ENCODE assay signal across 30 cellular contexts in the genomic region with DNA sequence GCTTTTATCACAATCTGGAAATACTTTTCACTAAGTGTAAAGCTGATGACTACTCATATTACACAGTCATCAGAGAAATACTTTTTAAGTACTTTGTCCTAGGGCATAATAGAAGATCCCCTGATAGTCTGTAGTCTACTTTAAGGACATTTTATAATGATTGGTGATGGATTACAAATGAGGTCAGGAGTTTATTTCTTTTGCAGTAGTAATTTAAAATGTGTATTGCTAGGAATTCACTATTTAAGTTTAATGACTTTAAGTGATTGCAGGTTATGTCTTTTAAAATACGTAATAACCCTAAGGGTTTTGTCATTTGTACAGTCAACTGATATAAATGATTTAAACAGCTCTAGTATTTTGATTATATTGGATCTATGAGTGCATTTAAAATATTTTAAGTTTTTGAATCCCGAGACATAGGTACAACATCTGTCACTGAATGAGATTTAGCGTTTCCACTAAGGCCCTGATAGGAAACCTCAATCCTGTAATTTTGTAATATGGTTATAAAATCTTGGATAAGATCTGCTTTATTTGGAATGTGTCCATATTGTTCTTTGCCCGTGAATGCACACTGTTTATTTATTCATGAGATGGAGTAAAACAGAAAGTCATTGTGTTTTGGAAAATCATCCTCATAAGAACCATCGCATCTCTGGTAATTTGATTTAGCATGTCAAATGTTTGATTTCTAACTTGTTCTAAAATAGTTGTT.
DNase-seq lines count a peak whose midpoint lies in the region; ATAC-seq and TF ChIP-seq lines count a peak whose summit lies in the region.
"Had no signal": no experiment of that assay in that cellular context is flagged by ENCODE, and none has a peak within 500 bp of the region (broad histone marks: within the 10 kb centered on the region; RNA-seq: fewer than 3 reads in every experiment).

No MANE protein-coding gene starts in this region.

- no peaks in the 10 kb centered on the region for H3K27me3 Mint-ChIP-seq in MCF 10A (ENCODE audit: insufficient read depth, unreplicated experiment)
- H3K27me3 Mint-ChIP-seq: activated naive CD8-positive, alpha-beta T cell treated with anti-CD3 and anti-CD28 coated beads, Interleukin-2, amount 10 ng/mL, durations not matched to agents 7 days and 5 days had no signal

- intact Hi-C loops in MCF 10A (cut with micrococcal nuclease) = no loop called here
- intact Hi-C loops in breast epithelium (cut with DNase I; ENCODE audit: low total_unique reads) = no loop called here
- intact Hi-C loops in cardiac septum (cut with DNase I) = no loop called here

- TF ChIP-seq CTCF in MCF 10A (IDR thresholded peaks at IDR 0.05; ENCODE audit: unreplicated experiment) (no peak), breast epithelium (IDR thresholded peaks at IDR 0.05) (no peak), astrocyte of the cerebellum (IDR thresholded peaks at IDR 0.05; ENCODE audit: low read depth, low read length, missing control alignments) (no peak)

- TF ChIP-seq POLR2A in breast epithelium (IDR thresholded peaks at IDR 0.05) = no peak

- CTCF ChIA-PET in MCF 10A (lab: Yijun Ruan, JAX) = no interaction called here

- no peak overlapping the region for H3K4me3 Mint-ChIP-seq in MCF 10A (ENCODE audit: unreplicated experiment)
- H3K4me3 Mint-ChIP-seq: activated naive CD8-positive, alpha-beta T cell treated with anti-CD3 and anti-CD28 coated beads, Interleukin-2, amount 10 ng/mL, durations not matched to agents 7 days and 5 days; neural progenitor cell; stimulated activated effector memory CD8-positive, alpha-beta T cell treated with anti-CD3 and anti-CD28 coated beads, Interleukin-12 subunit alpha, Interleukin-12 subunit beta, amount 100 ng/mL, for 72 hours; WTC11 had no signal

- POLR2A ChIA-PET in MCF 10A (lab: Yijun Ruan, JAX) = no interaction called here

- no peak overlapping the region for H3K4me3 ChIP-seq in breast epithelium
- no peak overlapping the region for H3K4me3 ChIP-seq in astrocyte of the cerebellum (ENCODE audit: low read depth, low read length)
- H3K4me3 ChIP-seq: coronary artery, left lung, neural progenitor cell, thoracic aorta had no signal

- no peaks in the 10 kb centered on the region for H3K36me3 ChIP-seq in breast epithelium
- H3K36me3 ChIP-seq: BE2C, brain microvascular endothelial cell, left lung, neural progenitor cell, thoracic aorta had no signal

- H3K9me3 ChIP-seq in breast epithelium = no peaks in the 10 kb centered on the region
- H3K9me3 ChIP-seq: BE2C, left lung, SK-N-SH, thoracic aorta had no signal

- H3K27me3 ChIP-seq in breast epithelium = no peaks in the 10 kb centered on the region
- H3K27me3 ChIP-seq: BE2C, brain microvascular endothelial cell, left lung, neural progenitor cell had no signal

- in situ Hi-C loops in astrocyte of the cerebellum (cut with HindIII; ENCODE audit: low sequenced_read_pairs) = no loop called here

- no peaks in the 10 kb centered on the region for H3K9me3 Mint-ChIP-seq in MCF 10A (ENCODE audit: unreplicated experiment)
- H3K9me3 Mint-ChIP-seq: activated naive CD8-positive, alpha-beta T cell treated with anti-CD3 and anti-CD28 coated beads, Interleukin-2, amount 10 ng/mL, durations not matched to agents 7 days and 5 days; neural progenitor cell; stimulated activated effector memory CD8-positive, alpha-beta T cell treated with anti-CD3 and anti-CD28 coated beads, Interleukin-12 subunit alpha, Interleukin-12 subunit beta, amount 100 ng/mL, for 72 hours; WTC11 had no signal

- peak; percentile 42 for DNase-seq in MCF 10A (ENCODE audit: unreplicated experiment)
- DNase-seq in breast epithelium (ENCODE audit: low spot score in 2 of 2) = no peak
- peak; percentile 77 for DNase-seq in astrocyte of the cerebellum (ENCODE audit: low read depth)
- peak; percentile 47 for DNase-seq in medulla oblongata (ENCODE audit: extremely low spot score)
- DNase-seq in cardiac septum (ENCODE audit: low spot score) = no peak
- DNase-seq in cerebellar nuclear complex (lab: John Stamatoyannopoulos, UW) = no peak
- DNase-seq in activated CD8-positive, alpha-beta memory T cell treated with anti-CD3 and anti-CD28 coated beads, Interleukin-2, amount 50 U/mL, for 4 hours = no peak
- DNase-seq: 8988T; activated CD8-positive, alpha-beta memory T cell treated with anti-CD3 and anti-CD28 coated beads, Interleukin-2, amount 50 U/mL, for 48 hours; activated effector memory CD4-positive, alpha-beta T cell treated with Interleukin-2 at 50 U/mL for 16 hours; activated naive CD8-positive, alpha-beta T cell treated with anti-CD3 and anti-CD28 coated beads, Interleukin-2, amount 10 ng/mL, durations not matched to agents 7 days and 5 days; BE2C; brain microvascular endothelial cell; Calu3; NCI-H1417 treated with DMSO at 0.1 percent for 48 hours; NCI-H2171; NCI-H526; SK-N-SH; small intestine; stimulated activated CD4-positive, alpha-beta T cell treated with anti-CD3 and anti-CD28 coated beads, Interleukin-2, amount 100 ng/mL, for 24 hours; T-helper 2 cell had no signal

- no peak overlapping the region for H3K27ac Mint-ChIP-seq in MCF 10A (ENCODE audit: low read depth, unreplicated experiment)
- H3K27ac Mint-ChIP-seq: activated naive CD8-positive, alpha-beta T cell treated with anti-CD3 and anti-CD28 coated beads, Interleukin-2, amount 10 ng/mL, durations not matched to agents 7 days and 5 days; neural progenitor cell; stimulated activated effector memory CD8-positive, alpha-beta T cell treated with anti-CD3 and anti-CD28 coated beads, Interleukin-12 subunit alpha, Interleukin-12 subunit beta, amount 100 ng/mL, for 72 hours; WTC11 had no signal

- no peak for ATAC-seq in GM19035 (IDR thresholded peaks at IDR 0.05; ENCODE audit: unreplicated experiment)
- ATAC-seq: HepG2; left lung; stimulated activated effector memory CD8-positive, alpha-beta T cell treated with anti-CD3 and anti-CD28 coated beads, Interleukin-12 subunit alpha, Interleukin-12 subunit beta, amount 100 ng/mL, for 72 hours; WTC11 had no signal

- no peaks in the 10 kb centered on the region for H3K4me1 Mint-ChIP-seq in MCF 10A (ENCODE audit: insufficient read depth, unreplicated experiment)
- H3K4me1 Mint-ChIP-seq: activated naive CD8-positive, alpha-beta T cell treated with anti-CD3 and anti-CD28 coated beads, Interleukin-2, amount 10 ng/mL, durations not matched to agents 7 days and 5 days; neural progenitor cell; stimulated activated effector memory CD8-positive, alpha-beta T cell treated with anti-CD3 and anti-CD28 coated beads, Interleukin-12 subunit alpha, Interleukin-12 subunit beta, amount 100 ng/mL, for 72 hours had no signal

- no peaks in the 10 kb centered on the region for H3K4me1 ChIP-seq in breast epithelium
- H3K4me1 ChIP-seq: BE2C, left lung, neural progenitor cell had no signal

- no TSS peak for BruUV-seq in MCF 10A (replicated peaks; lab: Mats Ljungman, UMichigan)

- no peaks in the 10 kb centered on the region for H3K36me3 Mint-ChIP-seq in MCF 10A (ENCODE audit: insufficient read depth, unreplicated experiment)
- H3K36me3 Mint-ChIP-seq: activated naive CD8-positive, alpha-beta T cell treated with anti-CD3 and anti-CD28 coated beads, Interleukin-2, amount 10 ng/mL, durations not matched to agents 7 days and 5 days; neural progenitor cell; stimulated activated effector memory CD8-positive, alpha-beta T cell treated with anti-CD3 and anti-CD28 coated beads, Interleukin-12 subunit alpha, Interleukin-12 subunit beta, amount 100 ng/mL, for 72 hours; WTC11 had no signal

- H3K27ac ChIP-seq in breast epithelium = no peak overlapping the region
- H3K27ac ChIP-seq: brain microvascular endothelial cell, coronary artery, left lung, neural progenitor cell, RWPE1, thoracic aorta had no signal

Comparison
In these comparisons a context has a peak if more than half of its experiments do, and no peak if none do; other contexts are left out.
1. DNase-seq: peak in MCF 10A (single experiment), astrocyte of the cerebellum (single experiment) and medulla oblongata (single experiment); none in breast epithelium (0 of 2), cardiac septum (single experiment), cerebellar nuclear complex (0 of 2) and activated CD8-positive, alpha-beta memory T cell treated with anti-CD3 and anti-CD28 coated beads, Interleukin-2, amount 50 U/mL, for 4 hours (single experiment).